In the genomic region with DNA sequence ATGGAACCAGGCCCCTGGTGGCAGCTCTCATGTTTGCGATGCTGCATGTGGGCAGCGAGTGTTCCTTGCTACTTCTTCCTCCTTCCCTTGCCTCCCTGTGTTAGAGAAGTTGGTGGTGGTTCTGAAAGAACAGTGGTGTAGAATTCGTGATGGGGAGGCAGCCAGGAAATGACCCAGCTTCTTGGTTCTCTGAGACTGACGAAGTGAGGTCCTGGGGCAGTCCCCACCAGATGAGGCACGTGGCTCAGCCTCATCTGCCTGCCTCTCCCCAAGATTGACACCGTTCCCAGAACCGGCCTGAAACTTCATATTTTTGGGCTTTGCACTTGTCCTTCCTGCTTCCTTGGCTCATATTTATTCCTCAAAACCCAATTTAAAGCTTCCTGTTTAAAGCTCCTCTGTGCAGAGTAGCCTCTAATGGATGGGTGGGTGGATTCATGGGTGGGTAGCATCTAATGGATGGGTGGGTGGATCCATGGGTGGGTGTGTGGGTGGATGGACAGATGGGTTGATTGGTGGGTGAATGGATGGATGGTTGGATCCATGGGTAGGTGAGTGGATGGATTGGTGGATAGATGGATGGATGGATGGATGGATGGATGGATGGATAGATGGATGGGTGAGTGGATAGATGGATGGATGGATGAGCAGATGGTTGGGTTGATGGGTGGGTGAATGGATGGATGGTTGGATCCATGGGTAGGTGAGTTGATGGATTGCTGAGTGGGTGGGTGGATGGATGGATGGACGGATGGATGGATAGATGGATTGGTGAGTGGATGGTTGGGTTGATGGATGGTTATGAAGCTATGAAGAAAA, we compare ENCODE assay signal across 1 cellular context.
TF ChIP-seq lines count a peak whose summit lies in the region.

No MANE protein-coding gene starts in this region.

TF ChIP-seq in SK-N-SH treated with all-trans-retinoic acid at 6 μM for 48 hours, 23 proteins besides CTCF, POLR2A, EP300 and RAD21 (continued from another document):
- TF ChIP-seq, protein P1, sequence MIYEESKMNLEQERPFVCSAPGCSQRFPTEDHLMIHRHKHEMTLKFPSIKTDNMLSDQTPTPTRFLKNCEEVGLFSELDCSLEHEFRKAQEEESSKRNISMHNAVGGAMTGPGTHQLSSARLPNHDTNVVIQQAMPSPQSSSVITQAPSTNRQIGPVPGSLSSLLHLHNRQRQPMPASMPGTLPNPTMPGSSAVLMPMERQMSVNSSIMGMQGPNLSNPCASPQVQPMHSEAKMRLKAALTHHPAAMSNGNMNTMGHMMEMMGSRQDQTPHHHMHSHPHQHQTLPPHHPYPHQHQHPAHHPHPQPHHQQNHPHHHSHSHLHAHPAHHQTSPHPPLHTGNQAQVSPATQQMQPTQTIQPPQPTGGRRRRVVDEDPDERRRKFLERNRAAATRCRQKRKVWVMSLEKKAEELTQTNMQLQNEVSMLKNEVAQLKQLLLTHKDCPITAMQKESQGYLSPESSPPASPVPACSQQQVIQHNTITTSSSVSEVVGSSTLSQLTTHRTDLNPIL (CRISPR knock-in tag; IDR thresholded peaks at IDR 0.05; ENCODE audit: low read depth): no peak
- TF ChIP-seq TCF4 (CRISPR knock-in tag; IDR thresholded peaks at IDR 0.05; ENCODE audit: borderline replicate concordance) (no peak), BACH2 (CRISPR knock-in tag; IDR thresholded peaks at IDR 0.05; ENCODE audit: borderline replicate concordance) (no peak), ESRRG (CRISPR knock-in tag; IDR thresholded peaks at IDR 0.05) (no peak), ARNTL (CRISPR knock-in tag; IDR thresholded peaks at IDR 0.05; ENCODE audit: borderline replicate concordance, low read depth) (no peak), GLIS3 (CRISPR knock-in tag; IDR thresholded peaks at IDR 0.05) (no peak), ZFP3 (CRISPR knock-in tag; IDR thresholded peaks at IDR 0.05) (no peak)
- TF ChIP-seq, protein P2, sequence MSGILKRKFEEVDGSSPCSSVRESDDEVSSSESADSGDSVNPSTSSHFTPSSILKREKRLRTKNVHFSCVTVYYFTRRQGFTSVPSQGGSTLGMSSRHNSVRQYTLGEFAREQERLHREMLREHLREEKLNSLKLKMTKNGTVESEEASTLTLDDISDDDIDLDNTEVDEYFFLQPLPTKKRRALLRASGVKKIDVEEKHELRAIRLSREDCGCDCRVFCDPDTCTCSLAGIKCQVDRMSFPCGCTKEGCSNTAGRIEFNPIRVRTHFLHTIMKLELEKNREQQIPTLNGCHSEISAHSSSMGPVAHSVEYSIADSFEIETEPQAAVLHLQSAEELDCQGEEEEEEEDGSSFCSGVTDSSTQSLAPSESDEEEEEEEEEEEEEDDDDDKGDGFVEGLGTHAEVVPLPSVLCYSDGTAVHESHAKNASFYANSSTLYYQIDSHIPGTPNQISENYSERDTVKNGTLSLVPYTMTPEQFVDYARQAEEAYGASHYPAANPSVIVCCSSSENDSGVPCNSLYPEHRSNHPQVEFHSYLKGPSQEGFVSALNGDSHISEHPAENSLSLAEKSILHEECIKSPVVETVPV (CRISPR knock-in tag; IDR thresholded peaks at IDR 0.05): no peak
- TF ChIP-seq, protein P3, sequence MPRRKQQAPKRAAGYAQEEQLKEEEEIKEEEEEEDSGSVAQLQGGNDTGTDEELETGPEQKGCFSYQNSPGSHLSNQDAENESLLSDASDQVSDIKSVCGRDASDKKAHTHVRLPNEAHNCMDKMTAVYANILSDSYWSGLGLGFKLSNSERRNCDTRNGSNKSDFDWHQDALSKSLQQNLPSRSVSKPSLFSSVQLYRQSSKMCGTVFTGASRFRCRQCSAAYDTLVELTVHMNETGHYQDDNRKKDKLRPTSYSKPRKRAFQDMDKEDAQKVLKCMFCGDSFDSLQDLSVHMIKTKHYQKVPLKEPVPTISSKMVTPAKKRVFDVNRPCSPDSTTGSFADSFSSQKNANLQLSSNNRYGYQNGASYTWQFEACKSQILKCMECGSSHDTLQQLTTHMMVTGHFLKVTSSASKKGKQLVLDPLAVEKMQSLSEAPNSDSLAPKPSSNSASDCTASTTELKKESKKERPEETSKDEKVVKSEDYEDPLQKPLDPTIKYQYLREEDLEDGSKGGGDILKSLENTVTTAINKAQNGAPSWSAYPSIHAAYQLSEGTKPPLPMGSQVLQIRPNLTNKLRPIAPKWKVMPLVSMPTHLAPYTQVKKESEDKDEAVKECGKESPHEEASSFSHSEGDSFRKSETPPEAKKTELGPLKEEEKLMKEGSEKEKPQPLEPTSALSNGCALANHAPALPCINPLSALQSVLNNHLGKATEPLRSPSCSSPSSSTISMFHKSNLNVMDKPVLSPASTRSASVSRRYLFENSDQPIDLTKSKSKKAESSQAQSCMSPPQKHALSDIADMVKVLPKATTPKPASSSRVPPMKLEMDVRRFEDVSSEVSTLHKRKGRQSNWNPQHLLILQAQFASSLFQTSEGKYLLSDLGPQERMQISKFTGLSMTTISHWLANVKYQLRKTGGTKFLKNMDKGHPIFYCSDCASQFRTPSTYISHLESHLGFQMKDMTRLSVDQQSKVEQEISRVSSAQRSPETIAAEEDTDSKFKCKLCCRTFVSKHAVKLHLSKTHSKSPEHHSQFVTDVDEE (CRISPR knock-in tag; IDR thresholded peaks at IDR 0.05): no peak
